In the genomic region with DNA sequence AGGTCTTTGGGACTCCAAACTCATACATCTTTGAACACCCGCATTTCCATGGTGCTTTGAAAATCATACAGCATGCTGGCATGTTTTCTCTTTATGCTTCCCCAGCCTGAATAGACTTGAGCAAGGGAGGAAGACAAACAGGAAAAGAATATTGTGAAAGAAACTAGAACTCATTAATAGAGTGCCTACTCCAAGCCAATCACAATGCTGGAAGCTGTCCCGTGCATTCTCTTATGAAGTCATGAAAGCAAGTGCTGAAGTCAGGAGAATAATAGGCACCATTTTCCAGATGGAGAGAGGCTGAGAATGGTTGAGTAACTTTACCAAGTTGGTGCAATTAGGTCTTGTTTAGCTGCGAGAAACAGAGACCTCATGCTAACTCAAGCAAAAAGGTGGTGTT, we compare ENCODE assay signal across 30 cellular contexts.
"Had no signal": no experiment of that assay in that cellular context is flagged by ENCODE, and none has a peak within 500 bp of the region (broad histone marks: within the 10 kb centered on the region; RNA-seq: fewer than 3 reads in every experiment).

No MANE protein-coding gene starts in this region.

- H3K27me3 ChIP-seq: brain microvascular endothelial cell, colonic mucosa, esophagus squamous epithelium had no signal

- ATAC-seq: activated CD4-positive, CD25-positive, alpha-beta regulatory T cell treated with anti-CD3 and anti-CD28 coated beads, Interleukin-2, amount 50 U/mL, for 24 hours; activated CD8-positive, alpha-beta T cell treated with anti-CD3 and anti-CD28 coated beads for 36 hours; activated T-cell treated with anti-CD3 and anti-CD28 coated beads, Interleukin-2, amount 50 U/mL, for 4 hours; activated T-helper 17 cell treated with anti-CD3 and anti-CD28 coated beads, Interleukin-2, amount 50 U/mL, for 72 hours; T-helper 17 cell had no signal

- H3K9me3 ChIP-seq: colonic mucosa, esophagus squamous epithelium had no signal

- FAIRE-seq: astrocyte, endometrium, endothelial cell of umbilical vein, frontal cortex had no signal

- DNase-seq: activated B cell treated with CpG ODN at 0.5 μM for 24 hours; activated CD4-positive, alpha-beta T cell treated with anti-CD3 and anti-CD28 coated beads for 48 hours; activated CD4-positive, alpha-beta T cell treated with anti-CD3 and anti-CD28 coated beads, Interleukin-2, amount 50 U/mL, for 1 hour; activated CD4-positive, alpha-beta T cell treated with anti-CD3 and anti-CD28 coated beads, Interleukin-2, amount 50 U/mL, for 48 hours; activated CD8-positive, alpha-beta memory T cell treated with anti-CD3 and anti-CD28 coated beads for 24 hours; activated CD8-positive, alpha-beta T cell treated with anti-CD3 and anti-CD28 coated beads for 36 hours; activated effector memory CD4-positive, alpha-beta T cell treated with Interleukin-2 at 50 U/mL for 16 hours; activated gamma-delta T cell treated with Interleukin-2 at 50 U/mL for 16 hours; activated naive CD4-positive, alpha-beta T cell treated with anti-CD3 and anti-CD28 coated beads, Interleukin-2, amount 50 U/mL, for 16 hours; activated naive CD4-positive, alpha-beta T cell treated with Interleukin-2 at 50 U/mL for 16 hours; activated T-cell treated with anti-CD3 and anti-CD28 coated beads, Interleukin-2, amount 50 U/mL, for 4 hours; amniotic stem cell; anterior cingulate cortex; brain microvascular endothelial cell; caudate nucleus; colonic mucosa; effector CD8-positive, alpha-beta T cell; esophagus squamous epithelium; foreskin fibroblast; T-helper 1 cell; T-helper 17 cell; T1000; WERI-Rb-1 had no signal

- H3K36me3 ChIP-seq: brain microvascular endothelial cell, colonic mucosa, esophagus squamous epithelium, WERI-Rb-1 had no signal

- H3K27ac ChIP-seq: brain microvascular endothelial cell, colonic mucosa, epithelial cell of prostate, esophagus squamous epithelium, WERI-Rb-1 had no signal

- H3K4me1 ChIP-seq: colonic mucosa, esophagus squamous epithelium had no signal

- H3K4me3 ChIP-seq: colonic mucosa, esophagus squamous epithelium had no signal
